15 cellular contexts compared by ENCODE assay signal in the genomic region with DNA sequence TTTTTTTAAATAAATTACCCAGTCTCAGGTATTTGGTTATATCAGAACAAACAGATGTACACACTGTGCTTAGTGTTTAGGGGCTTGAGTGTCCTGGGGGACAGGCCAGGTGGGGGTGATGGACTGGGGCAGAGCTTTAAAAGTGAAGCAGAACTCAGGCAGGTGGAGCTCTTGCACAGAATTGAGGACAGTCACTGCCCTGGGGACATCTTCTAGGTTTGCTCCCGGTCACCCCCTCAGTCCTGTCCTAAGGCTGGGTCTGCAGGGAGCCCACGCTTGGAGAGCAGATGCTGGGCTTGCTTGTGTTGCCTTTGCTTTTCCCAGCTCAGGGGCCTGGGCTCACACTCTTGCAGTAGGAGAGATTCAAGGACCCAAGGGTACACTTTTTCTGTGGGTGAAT. TPM values are rescaled to one million over a fixed set of nuclear protein-coding genes. Genes with fewer than 3 reads are reported as not detected.
DNase-seq lines count a peak whose midpoint lies in the region; ATAC-seq and TF ChIP-seq lines count a peak whose summit lies in the region.
"Had no signal": no experiment of that assay in that cellular context is flagged by ENCODE, and none has a peak within 500 bp of the region (broad histone marks: within the 10 kb centered on the region; RNA-seq: fewer than 3 reads in every experiment).

No MANE protein-coding gene starts in this region.

- H3K4me3 Mint-ChIP-seq in glutamatergic neuron (ENCODE audit: unreplicated experiment) (peak overlapping the region; percentile 65), immature natural killer cell (no peak overlapping the region)
- H3K4me3 Mint-ChIP-seq: B cell; CD4-positive, alpha-beta memory T cell had no signal

- ATAC-seq in right lobe of liver = peak in 3 of 4 donors; percentile 29 to 66 (median 63)
- ATAC-seq in GM19035 (IDR thresholded peaks at IDR 0.05; ENCODE audit: unreplicated experiment) = no peak

- no peak overlapping the region for H3K27ac Mint-ChIP-seq in glutamatergic neuron (ENCODE audit: unreplicated experiment)
- H3K27ac Mint-ChIP-seq in immature natural killer cell = no peak overlapping the region
- H3K27ac Mint-ChIP-seq: B cell; CD4-positive, alpha-beta memory T cell had no signal

- in situ Hi-C loops in GM13977 (cut with MboI; ENCODE audit: low pct_unique_long_range_greater_than_20kb, low sequenced_read_pairs, unreplicated experiment) = no loop called here

- no peak overlapping the region for H3K4me3 ChIP-seq in right lobe of liver
- H3K4me3 ChIP-seq: HAP-1 had no signal

- no peak for TF ChIP-seq POLR2A in right lobe of liver (IDR thresholded peaks at IDR 0.05)

- H3K9me3 Mint-ChIP-seq in glutamatergic neuron (ENCODE audit: unreplicated experiment) (peaks cover 5% of the 10 kb centered on the region), immature natural killer cell (no peaks in the 10 kb centered on the region)

- TF ChIP-seq CTCF in GM10266 (IDR thresholded peaks at IDR 0.05; ENCODE audit: control insufficient read depth, insufficient read depth, low read depth, missing control alignments) (no peak), GM13977 (IDR thresholded peaks at IDR 0.05; ENCODE audit: extremely low read depth, insufficient read depth, missing control alignments) (peak; percentile 25), glutamatergic neuron (IDR thresholded peaks at IDR 0.05; ENCODE audit: partially characterized antibody, unreplicated experiment) (no peak), right lobe of liver (IDR thresholded peaks at IDR 0.05) (peak in 3 of 4 donors; percentile 15 to 45 (median 25))

- H3K36me3 Mint-ChIP-seq in glutamatergic neuron (ENCODE audit: unreplicated experiment) (peaks cover 5% of the 10 kb centered on the region), immature natural killer cell (no peaks in the 10 kb centered on the region)
- H3K36me3 Mint-ChIP-seq: CD4-positive, alpha-beta memory T cell had no signal

- H3K27me3 Mint-ChIP-seq in glutamatergic neuron (ENCODE audit: unreplicated experiment) (peaks cover 9% of the 10 kb centered on the region), immature natural killer cell (ENCODE audit: low read depth in 3 of 3) (peaks cover 4 to 6% (median 5%) of the 10 kb centered on the region in 3 donors)
- H3K27me3 Mint-ChIP-seq: CD4-positive, alpha-beta memory T cell had no signal

- H3K4me1 Mint-ChIP-seq in glutamatergic neuron (ENCODE audit: low read depth, unreplicated experiment) (peaks cover 21% of the 10 kb centered on the region), immature natural killer cell (peaks cover 0 to 5% of the 10 kb centered on the region in 2 donors)
- H3K4me1 Mint-ChIP-seq: B cell; CD4-positive, alpha-beta memory T cell had no signal

- peaks cover 0 to 12% (median 5%) of the 10 kb centered on the region in 4 donors for H3K4me1 ChIP-seq in right lobe of liver
- H3K4me1 ChIP-seq: HAP-1 had no signal

- DNase-seq in GM10266 (ENCODE audit: extremely low spot score) (peak; percentile 27), GM13977 (ENCODE audit: low spot score) (no peak), glutamatergic neuron (no peak), right lobe of liver (no peak), immature natural killer cell (no peak), islet precursor cell (no peak)
- DNase-seq: C1 segment of cervical spinal cord; CD4-positive, alpha-beta memory T cell; DMS79; IMR-90 had no signal

- H3K9me3 ChIP-seq in right lobe of liver = no peaks in the 10 kb centered on the region
- H3K9me3 ChIP-seq: HAP-1 had no signal

- 89% methylated on average over 2 of the region's 2 CpGs for WGBS in right lobe of liver (ENCODE audit: insufficient coverage, low coverage, low lambda C conversion rate, missing lambda C conversion rate)

- no peaks in the 10 kb centered on the region for H3K27me3 ChIP-seq in right lobe of liver

- H3K36me3 ChIP-seq in right lobe of liver = no peaks in the 10 kb centered on the region
- H3K36me3 ChIP-seq: HAP-1 had no signal

- peak overlapping the region in 1 of 3 donors; percentile 13 for H3K27ac ChIP-seq in right lobe of liver
- H3K27ac ChIP-seq: HL-60 had no signal

- intact Hi-C loops in right lobe of liver (cut with DNase I) = no loop called here

RNA-seq across cellular contexts. Expression of gene GADD45G, which starts 10.8 kb away (rescaled TPM):
- total RNA-seq in glutamatergic neuron (ENCODE audit: unreplicated experiment) = 124 TPM
- 100 to 1,000 TPM in 2 of 6 experiments, 10 to 100 TPM in 4; 11.4 to 130 (median 30.9) TPM for total RNA-seq in right lobe of liver
- polyA plus RNA-seq in immature natural killer cell = 1 to 10 TPM in 2 of 3 donors, not detected in 1; 1.6 to 2.3 TPM
- total RNA-seq: G401, IMR-90 had no signal

Comparison
In these comparisons a context has a peak if more than half of its experiments do, and no peak if none do; other contexts are left out.
1. CTCF ChIP-seq: peak in GM13977 (single experiment) and right lobe of liver (3 of 4); none in GM10266 (single experiment) and glutamatergic neuron (single experiment).